8 cellular contexts compared by ENCODE assay signal in the genomic region with DNA sequence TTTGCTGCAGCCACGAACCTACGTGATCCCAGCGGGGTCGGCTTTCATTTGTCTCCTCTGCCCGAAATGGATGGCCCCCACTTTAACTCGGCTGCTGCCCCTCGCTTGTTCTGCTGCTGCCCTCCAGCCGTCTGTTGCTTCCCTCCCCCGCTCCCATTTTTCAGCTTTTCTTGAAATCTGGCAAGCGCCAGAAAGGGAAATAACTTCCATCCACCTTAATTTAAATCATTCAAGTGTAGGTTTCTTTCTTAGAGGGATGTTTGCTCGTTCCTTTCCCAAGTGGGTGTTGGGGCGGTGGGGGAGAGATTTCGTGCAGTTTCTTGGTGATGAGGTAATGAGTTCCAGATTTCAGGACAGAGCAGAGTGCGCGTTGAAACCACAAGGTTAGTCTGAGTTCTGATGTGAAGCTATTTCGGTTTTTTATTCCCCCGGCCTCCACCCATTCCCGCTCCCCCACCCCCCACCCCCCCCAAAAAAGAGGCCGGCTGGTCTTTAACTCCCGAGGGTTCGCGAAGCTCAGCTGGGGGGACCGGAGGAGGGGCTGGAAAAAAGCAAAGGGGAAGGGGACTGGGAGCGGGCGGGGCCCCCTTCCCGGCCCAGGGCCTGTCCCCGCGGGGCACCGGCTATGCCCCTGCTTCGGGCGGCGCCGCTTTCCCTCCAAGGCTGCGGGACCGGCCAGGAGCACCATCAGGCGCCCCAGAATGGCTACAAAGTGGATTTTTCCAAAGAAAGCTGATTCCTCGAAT. TPM values are rescaled to one million over a fixed set of nuclear protein-coding genes. Genes with fewer than 3 reads are reported as not detected.
DNase-seq lines count a peak whose midpoint lies in the region; ATAC-seq and TF ChIP-seq lines count a peak whose summit lies in the region.

No MANE protein-coding gene starts in this region.

- TF ChIP-seq EP300 in sigmoid colon (IDR thresholded peaks at IDR 0.05), result peak in 1 of 4 donors; percentile 5

- no peaks in the 10 kb centered on the region for H3K27me3 ChIP-seq in iPS DF 6.9 (ENCODE audit: control insufficient read depth, insufficient read depth, low read length)
- no peaks in the 10 kb centered on the region for H3K27me3 ChIP-seq in sigmoid colon

- DNase-seq in OCI-M1 (lab: John Stamatoyannopoulos, UW) (peak; percentile 67), astrocyte of the cerebellum (ENCODE audit: low read depth) (no peak), iPS DF 6.9 (ENCODE audit: low read depth, low spot score) (no peak), sigmoid colon (peak; percentile 80)

- no peak for TF ChIP-seq CTCF in astrocyte of the cerebellum (IDR thresholded peaks at IDR 0.05; ENCODE audit: low read depth, low read length, missing control alignments)
- TF ChIP-seq CTCF in sigmoid colon (IDR thresholded peaks at IDR 0.05), result no peak

- peaks cover 3% of the 10 kb centered on the region; the same call in 1 of the 2 replicates for H3K4me1 ChIP-seq in iPS DF 6.9 (ENCODE audit: control insufficient read depth, insufficient read depth, low read length)
- H3K4me1 ChIP-seq in sigmoid colon, result peaks cover 0 to 18% (median 9%) of the 10 kb centered on the region in 4 donors

- H3K4me3 ChIP-seq in astrocyte of the cerebellum (ENCODE audit: low read depth, low read length) (peak overlapping the region; percentile 99), iPS DF 6.9 (ENCODE audit: low read length) (peak overlapping the region; percentile 96), sigmoid colon (peak overlapping the region; percentile 76 to 88 (median 80))

- H3K9me3 ChIP-seq in iPS DF 6.9 (ENCODE audit: control insufficient read depth, insufficient read depth, low read length) (no peaks in the 10 kb centered on the region), sigmoid colon (no peaks in the 10 kb centered on the region)

- ATAC-seq in GM18870 (IDR thresholded peaks at IDR 0.05; ENCODE audit: unreplicated experiment), result no peak
- no peak for ATAC-seq in GM21515 (IDR thresholded peaks at IDR 0.05; ENCODE audit: unreplicated experiment)
- no peak for ATAC-seq in HG03159 (IDR thresholded peaks at IDR 0.05; ENCODE audit: unreplicated experiment)

- peak; percentile 50 for TF ChIP-seq POLR2A in GM18526 (IDR thresholded peaks at IDR 0.05; ENCODE audit: extremely low read depth, insufficient read length)
- TF ChIP-seq POLR2A in sigmoid colon (IDR thresholded peaks at IDR 0.05), result no peak

- in situ Hi-C loops in astrocyte of the cerebellum (cut with HindIII; ENCODE audit: low sequenced_read_pairs), result loop anchor here (5.0 kb wide), 1 partner anchor 543 kb away; no protein-coding TSS in a partner anchor

- intact Hi-C loops in sigmoid colon (cut with DNase I), result loop anchor here (5.0 to 10.0 kb wide), 5 partner anchors 160 to 653 kb away; no protein-coding TSS in a partner anchor

- peaks cover 4% of the 10 kb centered on the region; the same call in 1 of the 2 replicates for H3K36me3 ChIP-seq in iPS DF 6.9 (ENCODE audit: control insufficient read depth, insufficient read depth, low read length)
- peaks cover 7 to 23% (median 16%) of the 10 kb centered on the region in 4 donors for H3K36me3 ChIP-seq in sigmoid colon

- WGBS in iPS DF 6.9 (ENCODE audit: insufficient coverage, insufficient read length), result no CpG with 5 or more reads among the region's 37 CpGs
- 1% methylated on average over 37 of the region's 37 CpGs for WGBS in sigmoid colon, 2 donors

- H3K27ac ChIP-seq in iPS DF 6.9 (ENCODE audit: low read length), result no peak overlapping the region
- peak overlapping the region; percentile 98 to 100 (median 99) for H3K27ac ChIP-seq in sigmoid colon

RNA-seq across cellular contexts. Expression of a gene that starts 2.2 kb away (rescaled TPM):
- total RNA-seq in sigmoid colon, result 100 to 1,000 TPM; 217 to 413 (median 239) TPM
- polyA plus RNA-seq in sigmoid colon, result 100 to 1,000 TPM in 1 of 3 donors, 10 to 100 TPM in 2; 26.6 to 141 (median 52.9) TPM

Comparison
In these comparisons a context has a peak if more than half of its experiments do, and no peak if none do; other contexts are left out.
1. DNase-seq: peak in OCI-M1 (single experiment) and sigmoid colon (single experiment); none in astrocyte of the cerebellum (single experiment) and iPS DF 6.9 (single experiment).
2. Peak in every context shown above with its lines, with median percentiles within 50 percentile points of each other: H3K4me3 ChIP-seq.